12 cellular contexts compared by ENCODE assay signal in genomic region chr10:80195046-80195574, GRCh38. TPM values are rescaled to one million over a fixed set of nuclear protein-coding genes. Genes with fewer than 3 reads are reported as not detected.
A peak's percentile ranks its signal among the peaks of the same experiment; 100 is the strongest.
DNase-seq lines count a peak whose midpoint lies in the region; ATAC-seq, FAIRE-seq and TF ChIP-seq lines count a peak whose summit lies in the region.
"Had no signal": no experiment of that assay in that cellular context is flagged by ENCODE, and none has a peak within 500 bp of the region (broad histone marks: within the 10 kb centered on the region; RNA-seq: fewer than 3 reads in every experiment).

No MANE protein-coding gene starts in this region.

- H3K4me1 ChIP-seq in right lobe of liver (peaks cover 2 to 43% (median 22%) of the 10 kb centered on the region in 4 donors), stomach (peaks cover 83 to 100% (median 92%) of the 10 kb centered on the region in 4 donors)

- no peaks in the 10 kb centered on the region for H3K27me3 Mint-ChIP-seq in activated naive CD4-positive, alpha-beta T cell treated with anti-CD3 and anti-CD28 coated beads for 36 hours (ENCODE audit: low read depth)
- H3K27me3 Mint-ChIP-seq in activated naive CD4-positive, alpha-beta T cell treated with anti-CD3 and anti-CD28 coated beads, Interleukin-2, amount 10 ng/mL, durations not matched to agents 7 days and 5 days, result no peaks in the 10 kb centered on the region
- no peaks in the 10 kb centered on the region for H3K27me3 Mint-ChIP-seq in activated CD4-positive, alpha-beta memory T cell treated with anti-CD3 and anti-CD28 coated beads, Interleukin-2, amount 10 ng/mL, durations not matched to agents 7 days and 5 days

- peaks cover 6% of the 10 kb centered on the region for H3K9me3 Mint-ChIP-seq in activated naive CD4-positive, alpha-beta T cell treated with anti-CD3 and anti-CD28 coated beads for 36 hours
- H3K9me3 Mint-ChIP-seq in activated naive CD4-positive, alpha-beta T cell treated with anti-CD3 and anti-CD28 coated beads, Interleukin-2, amount 10 ng/mL, durations not matched to agents 7 days and 5 days, result peaks cover 7% of the 10 kb centered on the region
- H3K9me3 Mint-ChIP-seq in activated CD4-positive, alpha-beta memory T cell treated with anti-CD3 and anti-CD28 coated beads, Interleukin-2, amount 10 ng/mL, durations not matched to agents 7 days and 5 days, result peaks cover 8% of the 10 kb centered on the region

- H3K9me3 ChIP-seq in right lobe of liver (no peaks in the 10 kb centered on the region), stomach (no peaks in the 10 kb centered on the region)
- H3K9me3 ChIP-seq: suprapubic skin had no signal

- H3K27ac ChIP-seq in right lobe of liver, result peak overlapping the region in 2 of 3 donors; percentile 98 to 99
- H3K27ac ChIP-seq in stomach, result peak overlapping the region; percentile 69 to 100 (median 99)
- H3K27ac ChIP-seq: GM23248 had no signal

- no peak for TF ChIP-seq EP300 in stomach (IDR thresholded peaks at IDR 0.05)

- ATAC-seq in right lobe of liver (no peak), HG02798 (IDR thresholded peaks at IDR 0.05; ENCODE audit: poor library complexity, unreplicated experiment) (no peak)

- intact Hi-C loops in activated naive CD4-positive, alpha-beta T cell treated with anti-CD3 and anti-CD28 coated beads for 36 hours (cut with micrococcal nuclease), result no loop called here
- intact Hi-C loops in right lobe of liver (cut with DNase I) (no loop called here), stomach (cut with DNase I; ENCODE audit: low total_unique reads) (no loop called here)

- TF ChIP-seq CTCF in right lobe of liver (IDR thresholded peaks at IDR 0.05) (no peak), stomach (IDR thresholded peaks at IDR 0.05) (no peak)

- no peak for FAIRE-seq in urothelium cell line (lab: Jason Lieb, UNC)

- CTCF ChIA-PET in activated naive CD4-positive, alpha-beta T cell treated with anti-CD3 and anti-CD28 coated beads for 36 hours (lab: Charles Lee), result interaction anchor here (0.9 to 3.1 kb wide), 3 partner anchors 9 to 51 kb away, joined by 4 to 8 read pairs (median 5); no protein-coding TSS in a partner anchor
- CTCF ChIA-PET in activated naive CD4-positive, alpha-beta T cell treated with anti-CD3 and anti-CD28 coated beads, Interleukin-2, amount 10 ng/mL, durations not matched to agents 7 days and 5 days (lab: Charles Lee), result interaction anchor here (1.0 to 2.6 kb wide), 2 partner anchors 8 to 28 kb away, joined by 3 to 14 read pairs; no protein-coding TSS in a partner anchor
- CTCF ChIA-PET in activated CD4-positive, alpha-beta memory T cell treated with anti-CD3 and anti-CD28 coated beads, Interleukin-2, amount 10 ng/mL, durations not matched to agents 7 days and 5 days (lab: Charles Lee), result interaction anchor here (0.8 to 2.5 kb wide), 4 partner anchors 8 to 52 kb away, joined by 3 to 15 read pairs (median 8); no protein-coding TSS in a partner anchor

- peak overlapping the region; percentile 94 for H3K27ac Mint-ChIP-seq in activated naive CD4-positive, alpha-beta T cell treated with anti-CD3 and anti-CD28 coated beads for 36 hours
- no peak overlapping the region for H3K27ac Mint-ChIP-seq in activated naive CD4-positive, alpha-beta T cell treated with anti-CD3 and anti-CD28 coated beads, Interleukin-2, amount 10 ng/mL, durations not matched to agents 7 days and 5 days
- H3K27ac Mint-ChIP-seq in activated CD4-positive, alpha-beta memory T cell treated with anti-CD3 and anti-CD28 coated beads, Interleukin-2, amount 10 ng/mL, durations not matched to agents 7 days and 5 days, result peak overlapping the region; percentile 85

- H3K36me3 ChIP-seq in right lobe of liver (no peaks in the 10 kb centered on the region), stomach (peaks cover 0 to 20% (median 7%) of the 10 kb centered on the region in 4 donors)
- H3K36me3 ChIP-seq: suprapubic skin had no signal

- no peak for DNase-seq in activated naive CD4-positive, alpha-beta T cell treated with anti-CD3 and anti-CD28 coated beads for 36 hours
- DNase-seq in activated naive CD4-positive, alpha-beta T cell treated with anti-CD3 and anti-CD28 coated beads, Interleukin-2, amount 10 ng/mL, durations not matched to agents 7 days and 5 days, result no peak
- no peak for DNase-seq in activated CD4-positive, alpha-beta memory T cell treated with anti-CD3 and anti-CD28 coated beads, Interleukin-2, amount 10 ng/mL, durations not matched to agents 7 days and 5 days
- DNase-seq in right lobe of liver (no peak), stomach (no peak), DMS79 treated with DMSO at 0.1 percent for 48 hours (lab: John Stamatoyannopoulos, UW) (no peak), urothelium cell line (ENCODE audit: low spot score) (no peak)
- DNase-seq: GM23248; NCI-H187 treated with DMSO at 0.1 percent for 48 hours; stimulated activated CD4-positive, alpha-beta T cell treated with anti-CD3 and anti-CD28 coated beads, Interleukin-4, amount 100 ng/mL, for 1 hour had no signal

- peaks cover 65% of the 10 kb centered on the region for H3K4me1 Mint-ChIP-seq in activated naive CD4-positive, alpha-beta T cell treated with anti-CD3 and anti-CD28 coated beads for 36 hours (ENCODE audit: low read depth)
- H3K4me1 Mint-ChIP-seq in activated naive CD4-positive, alpha-beta T cell treated with anti-CD3 and anti-CD28 coated beads, Interleukin-2, amount 10 ng/mL, durations not matched to agents 7 days and 5 days, result peaks cover 64% of the 10 kb centered on the region
- H3K4me1 Mint-ChIP-seq in activated CD4-positive, alpha-beta memory T cell treated with anti-CD3 and anti-CD28 coated beads, Interleukin-2, amount 10 ng/mL, durations not matched to agents 7 days and 5 days, result peaks cover 60% of the 10 kb centered on the region

- TF ChIP-seq POLR2A in right lobe of liver (IDR thresholded peaks at IDR 0.05) (no peak), stomach (IDR thresholded peaks at IDR 0.05) (no peak)

- no peak overlapping the region for H3K4me3 Mint-ChIP-seq in activated naive CD4-positive, alpha-beta T cell treated with anti-CD3 and anti-CD28 coated beads for 36 hours
- no peak overlapping the region for H3K4me3 Mint-ChIP-seq in activated naive CD4-positive, alpha-beta T cell treated with anti-CD3 and anti-CD28 coated beads, Interleukin-2, amount 10 ng/mL, durations not matched to agents 7 days and 5 days
- no peak overlapping the region for H3K4me3 Mint-ChIP-seq in activated CD4-positive, alpha-beta memory T cell treated with anti-CD3 and anti-CD28 coated beads, Interleukin-2, amount 10 ng/mL, durations not matched to agents 7 days and 5 days

- WGBS in right lobe of liver (ENCODE audit: insufficient coverage, low coverage, low lambda C conversion rate, missing lambda C conversion rate), result 43% methylated on average over 1 of the region's 4 CpGs
- 63 to 83% (median 71%) methylated on average over 4 of the region's 4 CpGs for WGBS in stomach, 5 donors

- no peaks in the 10 kb centered on the region for H3K27me3 ChIP-seq in right lobe of liver
- no peaks in the 10 kb centered on the region for H3K27me3 ChIP-seq in stomach
- H3K27me3 ChIP-seq: suprapubic skin had no signal

- H3K4me3 ChIP-seq in right lobe of liver (no peak overlapping the region), stomach (no peak overlapping the region)
- H3K4me3 ChIP-seq: GM23248, suprapubic skin had no signal

- POLR2A ChIA-PET in activated CD4-positive, alpha-beta memory T cell treated with anti-CD3 and anti-CD28 coated beads, Interleukin-2, amount 10 ng/mL, durations not matched to agents 7 days and 5 days (lab: Charles Lee), result interaction anchor here (6.4 kb wide), 1 partner anchor 9 kb away, joined by 32 read pairs; the partner anchor contains the start of gene ANXA11

- H3K36me3 Mint-ChIP-seq in activated naive CD4-positive, alpha-beta T cell treated with anti-CD3 and anti-CD28 coated beads for 36 hours (ENCODE audit: low read depth), result peaks cover 24% of the 10 kb centered on the region
- H3K36me3 Mint-ChIP-seq in activated naive CD4-positive, alpha-beta T cell treated with anti-CD3 and anti-CD28 coated beads, Interleukin-2, amount 10 ng/mL, durations not matched to agents 7 days and 5 days, result peaks cover 65% of the 10 kb centered on the region
- peaks cover 48% of the 10 kb centered on the region for H3K36me3 Mint-ChIP-seq in activated CD4-positive, alpha-beta memory T cell treated with anti-CD3 and anti-CD28 coated beads, Interleukin-2, amount 10 ng/mL, durations not matched to agents 7 days and 5 days (ENCODE audit: low read depth)

RNA-seq across cellular contexts. Expression of gene ANXA11, which starts 10.2 kb away (rescaled TPM):
- 100 to 1,000 TPM; 142 TPM for total RNA-seq in activated naive CD4-positive, alpha-beta T cell treated with anti-CD3 and anti-CD28 coated beads for 36 hours
- total RNA-seq in activated CD4-positive, alpha-beta memory T cell treated with anti-CD3 and anti-CD28 coated beads, Interleukin-2, amount 10 ng/mL, durations not matched to agents 7 days and 5 days, result 100 to 1,000 TPM; 271 to 273 TPM
- total RNA-seq in right lobe of liver, result 100 to 1,000 TPM in 1 of 6 experiments, 10 to 100 TPM in 5; 41.7 to 100 (median 55.6) TPM
- total RNA-seq in stomach, result 100 to 1,000 TPM in 3 of 5 donors, 10 to 100 TPM in 2; 91.4 to 293 (median 109) TPM
- 100 to 1,000 TPM; 171 to 208 (median 181) TPM for polyA plus RNA-seq in stomach
